In genomic region chr21:31252611-31253010, GRCh38 we compare ENCODE assay signal across 22 cellular contexts.
"Had no signal": no experiment of that assay in that cellular context is flagged by ENCODE, and none has a peak within 500 bp of the region (broad histone marks: within the 10 kb centered on the region; RNA-seq: fewer than 3 reads in every experiment).

No MANE protein-coding gene starts in this region.

- H3K27me3 ChIP-seq: body of pancreas, cardiac muscle cell, left lung, neutrophil, pancreas, tibial artery had no signal

- H3K4me3 ChIP-seq: body of pancreas, cardiac muscle cell, left lung, lung, pancreas, psoas muscle, tibial artery had no signal

- H3K9me3 Mint-ChIP-seq: activated naive CD4-positive, alpha-beta T cell treated with anti-CD3 and anti-CD28 coated beads for 36 hours; activated T-cell treated with anti-CD3 and anti-CD28 coated beads, Interleukin-2, amount 50 U/mL, for 4 hours; activated T-helper 2 cell treated with anti-CD3 and anti-CD28 coated beads, Interferon-gamma antibody, Interleukin-2, Interleukin-4, amounts not matched to agents 10 μg/mL and 5 μg/mL and 100 μg/mL, durations not matched to agents 14 hours and 24 hours and 36 hours; mesothelial cell of epicardium; naive thymus-derived CD8-positive, alpha-beta T cell; T-helper 1 cell treated with Interleukin-12 subunit alpha and Interleukin-12 subunit beta and Interleukin-4 antibody, amounts not matched to agents 30 μg/mL and 1 μg/mL, for 36 hours had no signal

- DNase-seq: activated CD4-positive, alpha-beta T cell treated with anti-CD3 and anti-CD28 coated beads for 4 hours; activated CD4-positive, alpha-beta T cell treated with anti-CD3 and anti-CD28 coated beads, Interleukin-2, amount 50 U/mL, for 48 hours; activated CD4-positive, CD25-positive, alpha-beta regulatory T cell; activated CD8-positive, alpha-beta memory T cell treated with anti-CD3 and anti-CD28 coated beads, Interleukin-2, amount 50 U/mL, for 48 hours; activated naive CD4-positive, alpha-beta T cell treated with anti-CD3 and anti-CD28 coated beads for 36 hours; activated T-cell treated with anti-CD3 and anti-CD28 coated beads, Interleukin-2, amount 50 U/mL, for 4 hours; body of pancreas; cortex of kidney; left lung; naive thymus-derived CD8-positive, alpha-beta T cell; pancreas; psoas muscle; right cardiac atrium; stimulated activated CD4-positive, alpha-beta T cell treated with anti-CD3 and anti-CD28 coated beads, Interleukin-4, amount 100 ng/mL, for 24 hours; stimulated activated naive CD8-positive, alpha-beta T cell treated with anti-CD3 and anti-CD28 coated beads, Interleukin-15, Interleukin-2, amounts not matched to agents 100 U/mL and 50 U/mL, for 24 hours; tibial artery had no signal

- H3K27me3 Mint-ChIP-seq: naive thymus-derived CD8-positive, alpha-beta T cell had no signal

- H3K4me1 Mint-ChIP-seq: mesothelial cell of epicardium had no signal

- H3K27ac Mint-ChIP-seq: activated naive CD4-positive, alpha-beta T cell treated with anti-CD3 and anti-CD28 coated beads for 36 hours; activated T-helper 2 cell treated with anti-CD3 and anti-CD28 coated beads, Interferon-gamma antibody, Interleukin-2, Interleukin-4, amounts not matched to agents 10 μg/mL and 5 μg/mL and 100 μg/mL, durations not matched to agents 14 hours and 24 hours and 36 hours; mesothelial cell of epicardium; T-helper 1 cell treated with Interleukin-12 subunit alpha and Interleukin-12 subunit beta and Interleukin-4 antibody, amounts not matched to agents 30 μg/mL and 1 μg/mL, for 36 hours had no signal

- H3K36me3 ChIP-seq: cardiac muscle cell, left lung, neutrophil, pancreas, tibial artery had no signal

- ATAC-seq: activated T-cell treated with anti-CD3 and anti-CD28 coated beads, Interleukin-2, amount 50 U/mL, for 4 hours; body of pancreas; left lung; naive thymus-derived CD8-positive, alpha-beta T cell; pancreas; psoas muscle; stimulated activated naive CD8-positive, alpha-beta T cell treated with anti-CD3 and anti-CD28 coated beads, Interleukin-15, Interleukin-2, amounts not matched to agents 100 U/mL and 50 U/mL, for 24 hours had no signal

- H3K4me3 Mint-ChIP-seq: activated naive CD4-positive, alpha-beta T cell treated with anti-CD3 and anti-CD28 coated beads for 36 hours; activated T-cell treated with anti-CD3 and anti-CD28 coated beads, Interleukin-2, amount 50 U/mL, for 4 hours; mesothelial cell of epicardium; naive thymus-derived CD8-positive, alpha-beta T cell; T-helper 1 cell treated with Interleukin-12 subunit alpha and Interleukin-12 subunit beta and Interleukin-4 antibody, amounts not matched to agents 30 μg/mL and 1 μg/mL, for 36 hours had no signal
